In the genomic region with DNA sequence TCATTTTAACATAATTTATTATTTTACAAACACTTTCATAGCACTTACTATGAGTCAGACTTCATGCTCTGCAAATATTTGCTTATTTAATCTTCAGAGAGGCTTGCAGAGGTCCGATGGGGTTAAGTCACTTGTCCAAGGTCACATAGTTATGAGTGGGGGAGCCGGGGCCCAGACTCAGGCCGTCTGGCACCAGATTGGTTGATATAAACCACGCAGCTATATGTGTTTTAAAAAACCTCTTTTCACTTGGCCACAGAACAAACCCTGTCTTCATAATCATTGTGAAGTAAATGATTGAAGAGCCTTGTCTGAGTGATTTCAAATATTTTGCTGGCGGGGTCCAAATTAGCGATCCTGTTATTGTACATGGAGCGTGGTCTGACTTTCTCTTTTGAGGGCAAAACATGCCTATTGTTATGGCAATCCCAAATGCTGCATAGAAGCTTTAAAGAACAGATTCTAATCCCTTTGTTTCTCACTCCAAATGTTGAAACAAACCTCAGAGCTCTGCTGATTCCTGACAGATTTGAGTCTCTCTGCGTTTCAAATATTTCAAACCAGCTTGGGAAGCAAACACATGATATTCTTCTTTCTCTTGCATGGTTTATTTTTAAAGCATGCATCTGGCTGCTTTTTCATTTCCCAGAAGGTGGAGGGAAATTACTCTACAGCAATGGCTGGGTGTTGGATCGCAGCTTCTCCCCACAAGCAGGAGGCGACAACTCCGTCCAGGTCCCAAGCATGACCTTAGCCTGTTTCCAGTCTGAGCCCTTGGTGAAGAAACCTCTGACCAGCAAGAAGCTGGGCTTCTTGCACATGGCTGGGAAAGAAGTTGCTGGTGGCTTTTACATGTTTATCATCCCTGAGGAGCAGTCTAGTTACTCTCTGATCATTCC, we compare ENCODE assay signal across 13 cellular contexts.
DNase-seq lines count a peak whose midpoint lies in the region; ATAC-seq, FAIRE-seq and TF ChIP-seq lines count a peak whose summit lies in the region.
"Had no signal": no experiment of that assay in that cellular context is flagged by ENCODE, and none has a peak within 500 bp of the region (broad histone marks: within the 10 kb centered on the region; RNA-seq: fewer than 3 reads in every experiment).

No MANE protein-coding gene starts in this region.

- no peak overlapping the region for H2AK5ac ChIP-seq in H1 (ENCODE audit: low read depth, low read length)

- H2AFZ ChIP-seq in H1 (ENCODE audit: low read length), result 0 out of 2 replicates have a peak overlapping the region, but pooled peaks have one; percentile 5

- no peak for FAIRE-seq in H1 (lab: Jason Lieb, UNC)

- no peaks in the 10 kb centered on the region for H3K9me3 ChIP-seq in H1 (ENCODE audit: insufficient read depth in 2 of 2, low read depth in 1 of 2, low read length in 1 of 2)
- H3K9me3 ChIP-seq in gastrocnemius medialis, result no peaks in the 10 kb centered on the region

- no peak overlapping the region for H2BK15ac ChIP-seq in H1 (ENCODE audit: low read length)

- H3K56ac ChIP-seq in H1 (replicated peaks; ENCODE audit: insufficient read length, low read depth, low read length), result no peak overlapping the region

- no peak overlapping the region for H3K4ac ChIP-seq in H1 (replicated peaks; ENCODE audit: insufficient read length, low read depth, low read length)

- DNase-seq in Right ventricle myocardium superior, result no peak
- DNase-seq in Right ventricle myocardium inferior (ENCODE audit: missing footprints), result no peak
- no peak for DNase-seq in H1 (ENCODE audit: low read depth in 1 of 2, low spot score in 2 of 2)
- peak; percentile 32 to 43 for DNase-seq in lung microvascular endothelial cell (ENCODE audit: low read depth in 2 of 2)
- DNase-seq in NCI-H345 treated with DMSO at 0.1 percent for 48 hours (lab: John Stamatoyannopoulos, UW; ENCODE audit: unreplicated experiment), result no peak
- DNase-seq in T-helper 2 cell, result no peak
- DNase-seq in gastrocnemius medialis, result no peak
- no peak for DNase-seq in NCI-H526 treated with DMSO at 0.1 percent for 48 hours (lab: John Stamatoyannopoulos, UW)
- DNase-seq: activated CD8-positive, alpha-beta T cell treated with anti-CD3 and anti-CD28 coated beads, Interleukin-2, amount 10 ng/mL, durations not matched to agents 7 days and 5 days; NCI-H2171; SIG-M5; substantia nigra had no signal

- TF ChIP-seq RAD21 in H1 (IDR thresholded peaks at IDR 0.05 in 1 of 2, conservative IDR thresholded peaks at IDR 0.05 in 1 of 2; ENCODE audit: low read depth in 2 of 2, low read length in 2 of 2), result no peak

- H4K8ac ChIP-seq in H1 (ENCODE audit: extremely low read depth, insufficient read depth, low read length), result no peak overlapping the region

- CTCF ChIA-PET in H1 (lab: Charles Lee; ENCODE audit: partially characterized antibody), result interaction anchor here (1.0 to 5.0 kb wide), 5 partner anchors 11 to 205 kb away, joined by 3 to 29 read pairs (median 4); no protein-coding TSS in a partner anchor

- no peak overlapping the region for H4K5ac ChIP-seq in H1 (ENCODE audit: insufficient read length, low read depth, low read length)

- TF ChIP-seq EP300 in H1 (IDR thresholded peaks at IDR 0.05; ENCODE audit: borderline replicate concordance in 1 of 2, low read depth in 2 of 2, low read length in 2 of 2), result no peak

- no peak overlapping the region for H3K4me2 ChIP-seq in H1 (ENCODE audit: insufficient read depth in 1 of 2, low read depth in 2 of 2, low read length in 2 of 2)

- 0 out of 2 replicates have a peak, but pooled peaks cover 2% of the 10 kb centered on the region for H3K23me2 ChIP-seq in H1 (ENCODE audit: low read depth, low read length)

- no peak for TF ChIP-seq POLR2A in H1 (IDR thresholded peaks at IDR 0.05; ENCODE audit: control extremely low read depth in 1 of 2, low read depth in 2 of 2, low read length in 2 of 2)
- TF ChIP-seq POLR2A in gastrocnemius medialis (IDR thresholded peaks at IDR 0.05), result no peak

- POLR2A ChIA-PET in H1 (lab: Charles Lee; ENCODE audit: partially characterized antibody), result interaction anchor here (0.7 kb wide), 1 partner anchor 9 kb away, joined by 3 read pairs; no protein-coding TSS in a partner anchor

- H3K36me3 ChIP-seq in H1 (ENCODE audit: control insufficient read depth in 2 of 4, insufficient read depth in 4 of 4, low read length in 3 of 4) (no peaks in the 10 kb centered on the region), gastrocnemius medialis (no peaks in the 10 kb centered on the region)

- H3K27me3 ChIP-seq in H1 (replicated peaks in 1 of 4; ENCODE audit: control insufficient read depth in 3 of 4, extremely low read depth in 1 of 4, insufficient read depth in 3 of 4, low read length in 3 of 4) (no peaks in the 10 kb centered on the region), gastrocnemius medialis (no peaks in the 10 kb centered on the region)

- H2BK5ac ChIP-seq in H1 (ENCODE audit: low read depth, low read length), result no peak overlapping the region

- no peak overlapping the region for H2BK12ac ChIP-seq in H1 (ENCODE audit: low read depth, low read length)

- H3K4me3 ChIP-seq in H1 (ENCODE audit: extremely low read depth in 1 of 4, insufficient read depth in 2 of 4, low read depth in 3 of 4, low read length in 4 of 4) (no peak overlapping the region), gastrocnemius medialis (no peak overlapping the region)

- no peak overlapping the region for H2BK20ac ChIP-seq in H1 (ENCODE audit: low read length)

- H3K79me2 ChIP-seq in H1 (ENCODE audit: control insufficient read depth in 1 of 2, insufficient read depth in 2 of 2, low read length in 2 of 2), result no peaks in the 10 kb centered on the region

- TF ChIP-seq CTCF in H1 (IDR thresholded peaks at IDR 0.05; ENCODE audit: control extremely low read depth in 1 of 3, insufficient read depth in 1 of 3, low read depth in 1 of 3, low read length in 3 of 3) (no peak), gastrocnemius medialis (IDR thresholded peaks at IDR 0.05 in 4 of 5, conservative IDR thresholded peaks at IDR 0.05 in 1 of 5) (no peak)

- ATAC-seq in Right ventricle myocardium superior (ENCODE audit: poor library complexity) (peak; percentile 13), Right ventricle myocardium inferior (no peak), gastrocnemius medialis (no peak)
- ATAC-seq: activated CD8-positive, alpha-beta T cell treated with anti-CD3 and anti-CD28 coated beads, Interleukin-2, amount 10 ng/mL, durations not matched to agents 7 days and 5 days; esophagus mucosa had no signal

- no peak overlapping the region for H3K23ac ChIP-seq in H1 (ENCODE audit: insufficient read length)

- H3K18ac ChIP-seq in H1 (ENCODE audit: extremely low read depth, low read length), result no peak overlapping the region

- no peak overlapping the region for H3K27ac ChIP-seq in H1 (ENCODE audit: low read depth, low read length)
- H3K27ac ChIP-seq in gastrocnemius medialis, result no peak overlapping the region

- WGBS in H1 (ENCODE audit: extremely low coverage in 1 of 2, insufficient coverage in 1 of 2, insufficient read length in 1 of 2, insufficient replicate concordance in 2 of 2, low coverage in 1 of 2, low lambda C conversion rate in 2 of 2, missing lambda C conversion rate in 1 of 2), 2 experiments, result 86% methylated on average over 11 of the region's 11 CpGs; no CpG with 5 or more reads in 1 of the 2 experiments

- H4K20me1 ChIP-seq in H1 (replicated peaks in 1 of 2; ENCODE audit: control insufficient read depth in 1 of 2, insufficient read depth in 2 of 2, low read length in 2 of 2), result no peaks in the 10 kb centered on the region

- H3K79me1 ChIP-seq in H1 (ENCODE audit: low read depth, low read length), result no peaks in the 10 kb centered on the region

- intact Hi-C loops in Right ventricle myocardium superior (cut with DNase I) (no loop called here), Right ventricle myocardium inferior (cut with DNase I) (loop anchor here (5.0 kb wide), 1 partner anchor 178 kb away; no protein-coding TSS in a partner anchor), gastrocnemius medialis (cut with DNase I; ENCODE audit: low total_unique reads) (no loop called here)

- H3K14ac ChIP-seq in H1 (ENCODE audit: insufficient read length), result no peak overlapping the region

- H4K91ac ChIP-seq in H1 (replicated peaks; ENCODE audit: insufficient read length, low read length), result no peak overlapping the region

- H3K4me1 ChIP-seq in H1 (replicated peaks in 1 of 4; ENCODE audit: control insufficient read depth in 3 of 4, insufficient read depth in 4 of 4, low read length in 3 of 4), result peaks cover 0 to 4% (median 0%) of the 10 kb centered on the region in 4 experiments; a peak in 1 of 7 replicates
- H3K4me1 ChIP-seq in gastrocnemius medialis, result peaks cover 22 to 26% of the 10 kb centered on the region in 2 donors

- in situ Hi-C loops in gastrocnemius medialis (cut with MboI; ENCODE audit: low sequenced_read_pairs in 4 of 4), result no loop called here

- H2BK120ac ChIP-seq in H1 (replicated peaks; ENCODE audit: low read depth, low read length), result no peak overlapping the region

- no peak overlapping the region for H3K9ac ChIP-seq in H1 (replicated peaks in 1 of 4; ENCODE audit: extremely low read depth in 1 of 4, low read depth in 3 of 4, low read length in 3 of 4)

TF ChIP-seq in H1, 55 proteins besides CTCF, POLR2A, EP300 and RAD21 (continues in another document):
- no peak for TF ChIP-seq CBX8 (IDR thresholded peaks at IDR 0.05; ENCODE audit: borderline replicate concordance, low read depth, low read length)
- TF ChIP-seq, protein P1, sequence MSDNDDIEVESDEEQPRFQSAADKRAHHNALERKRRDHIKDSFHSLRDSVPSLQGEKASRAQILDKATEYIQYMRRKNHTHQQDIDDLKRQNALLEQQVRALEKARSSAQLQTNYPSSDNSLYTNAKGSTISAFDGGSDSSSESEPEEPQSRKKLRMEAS (IDR thresholded peaks at IDR 0.05), result no peak
- no peak for TF ChIP-seq CEBPB (IDR thresholded peaks at IDR 0.05; ENCODE audit: low read depth, low read length)
- TF ChIP-seq BACH1 (IDR thresholded peaks at IDR 0.05; ENCODE audit: low read length), result no peak
- no peak for TF ChIP-seq ASH2L (IDR thresholded peaks at IDR 0.05; ENCODE audit: low read length)
- TF ChIP-seq, protein P2, sequence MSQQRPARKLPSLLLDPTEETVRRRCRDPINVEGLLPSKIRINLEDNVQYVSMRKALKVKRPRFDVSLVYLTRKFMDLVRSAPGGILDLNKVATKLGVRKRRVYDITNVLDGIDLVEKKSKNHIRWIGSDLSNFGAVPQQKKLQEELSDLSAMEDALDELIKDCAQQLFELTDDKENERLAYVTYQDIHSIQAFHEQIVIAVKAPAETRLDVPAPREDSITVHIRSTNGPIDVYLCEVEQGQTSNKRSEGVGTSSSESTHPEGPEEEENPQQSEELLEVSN (IDR thresholded peaks at IDR 0.05), result no peak
- no peak for TF ChIP-seq SUZ12 (IDR thresholded peaks at IDR 0.05; ENCODE audit: low read length)
- TF ChIP-seq SIN3A (conservative IDR thresholded peaks at IDR 0.05 in 1 of 2, IDR thresholded peaks at IDR 0.05 in 1 of 2; ENCODE audit: low read depth in 1 of 2, low read length in 2 of 2), result no peak
- TF ChIP-seq NRF1 (IDR thresholded peaks at IDR 0.05; ENCODE audit: low read depth, low read length), result no peak
- TF ChIP-seq GABPA (IDR thresholded peaks at IDR 0.05; ENCODE audit: borderline replicate concordance, insufficient read depth, low read length), result no peak

Comparison
In these comparisons a context has a peak if more than half of its experiments do, and no peak if none do; other contexts are left out.
1. DNase-seq: peak in lung microvascular endothelial cell (2 of 2); none in Right ventricle myocardium superior (single experiment), Right ventricle myocardium inferior (single experiment), H1 (0 of 2), NCI-H345 treated with DMSO at 0.1 percent for 48 hours (single experiment), T-helper 2 cell (0 of 5), gastrocnemius medialis (0 of 2) and NCI-H526 treated with DMSO at 0.1 percent for 48 hours (single experiment).